24 cellular contexts compared by ENCODE assay signal in the genomic region with DNA sequence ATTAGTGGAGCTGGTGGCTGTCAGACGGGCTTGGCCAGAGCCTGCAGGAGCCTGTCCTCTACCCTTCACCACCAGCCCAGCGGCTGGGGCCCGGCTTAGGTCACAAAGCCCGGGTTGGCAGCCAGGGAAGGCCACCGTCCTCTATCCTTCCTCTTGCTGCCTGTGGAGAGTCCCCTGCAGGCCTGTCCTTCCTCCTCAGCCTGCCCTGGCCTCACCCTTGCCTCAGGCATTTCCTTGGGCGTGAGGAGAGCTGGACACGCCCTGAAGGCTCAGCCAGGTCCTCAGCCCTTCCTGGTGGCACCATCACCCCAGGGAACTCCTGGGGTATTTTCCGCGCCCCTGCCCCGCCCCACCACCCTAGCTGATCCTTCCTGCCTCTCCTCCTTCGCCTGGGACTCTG. TPM values are rescaled to one million over a fixed set of nuclear protein-coding genes. Genes with fewer than 3 reads are reported as not detected.
DNase-seq lines count a peak whose midpoint lies in the region; ATAC-seq, FAIRE-seq and TF ChIP-seq lines count a peak whose summit lies in the region.
"Had no signal": no experiment of that assay in that cellular context is flagged by ENCODE, and none has a peak within 500 bp of the region (broad histone marks: within the 10 kb centered on the region; RNA-seq: fewer than 3 reads in every experiment).

No MANE protein-coding gene starts in this region.

- 37 to 67% methylated on average over 11 of the region's 11 CpGs for WGBS in lung, 2 donors
- 44 to 81% methylated on average over 7 to 10 of the region's 11 CpGs for WGBS in upper lobe of left lung, 2 donors
- WGBS in pancreas, 2 donors, result 91 to 93% methylated on average over 11 of the region's 11 CpGs

- DNase-seq in activated T-cell treated with anti-CD3 and anti-CD28 coated beads, Interleukin-2, amount 50 U/mL, for 72 hours, result no peak
- no peak for DNase-seq in activated T-cell treated with anti-CD3 and anti-CD28 coated beads, Interleukin-2, amount 50 U/mL, for 4 hours
- DNase-seq in lung (ENCODE audit: low spot score), result peak; percentile 66
- peak in 1 of 2 donors; percentile 89 for DNase-seq in upper lobe of left lung
- no peak for DNase-seq in activated CD4-positive, alpha-beta T cell treated with anti-CD3 and anti-CD28 coated beads, Interleukin-2, amount 50 U/mL, for 4 hours
- DNase-seq in pancreas, result no peak
- DNase-seq: effector CD4-positive, alpha-beta T cell; erythroblast; gastrocnemius medialis; NCI-H2107; NCI-H524; RPMI8226; stimulated activated CD4-positive, alpha-beta T cell treated with anti-CD3 and anti-CD28 coated beads, Interleukin-15, amount 100 ng/mL, for 24 hours; T1000 had no signal

- H3K27me3 Mint-ChIP-seq in activated T-cell treated with anti-CD3 and anti-CD28 coated beads, Interleukin-2, amount 50 U/mL, for 72 hours (ENCODE audit: low read depth), result no peaks in the 10 kb centered on the region
- no peaks in the 10 kb centered on the region for H3K27me3 Mint-ChIP-seq in activated T-cell treated with anti-CD3 and anti-CD28 coated beads, Interleukin-2, amount 50 U/mL, for 4 hours (ENCODE audit: low read depth)
- peaks cover 9% of the 10 kb centered on the region for H3K27me3 Mint-ChIP-seq in dendritic cell treated with granulocyte-macrophage colony-stimulating factor and Interleukin-4, amounts not matched to agents 40 ng/mL and 50 ng/mL, for 4 days

- H3K36me3 ChIP-seq in lung (ENCODE audit: control insufficient read depth in 2 of 2, insufficient read depth in 2 of 2, low read length in 2 of 2) (no peaks in the 10 kb centered on the region), upper lobe of left lung (peaks cover 0 to 3% (median 0%) of the 10 kb centered on the region in 4 donors), pancreas (no peaks in the 10 kb centered on the region)
- H3K36me3 ChIP-seq: neutrophil had no signal

- H3K4me3 ChIP-seq in lung, result no peak overlapping the region
- no peak overlapping the region for H3K4me3 ChIP-seq in upper lobe of left lung
- no peak overlapping the region for H3K4me3 ChIP-seq in pancreas
- H3K4me3 ChIP-seq: BLaER1 treated with 17β-estradiol and CSF1 and Interleukin-3, amounts not matched to agents 10 nM and 100 nM; gastrocnemius medialis had no signal

- no peaks in the 10 kb centered on the region for H3K9me3 ChIP-seq in lung (ENCODE audit: control insufficient read depth in 2 of 2, insufficient read depth in 1 of 2, low read length in 1 of 2)
- H3K9me3 ChIP-seq in upper lobe of left lung, result no peaks in the 10 kb centered on the region
- no peaks in the 10 kb centered on the region for H3K9me3 ChIP-seq in pancreas
- H3K9me3 ChIP-seq: gastrocnemius medialis, neutrophil had no signal

- TF ChIP-seq CTCF in lung (IDR thresholded peaks at IDR 0.05; ENCODE audit: control extremely low read depth, extremely low read depth) (no peak), upper lobe of left lung (IDR thresholded peaks at IDR 0.05) (no peak), pancreas (IDR thresholded peaks at IDR 0.05) (no peak)

- peaks cover 0 to 10% of the 10 kb centered on the region in 2 donors for H3K4me1 ChIP-seq in lung (ENCODE audit: control insufficient read depth in 2 of 2, insufficient read depth in 2 of 2, low read length in 2 of 2)
- H3K4me1 ChIP-seq in upper lobe of left lung, result peaks cover 10 to 25% (median 13%) of the 10 kb centered on the region in 4 donors
- H3K4me1 ChIP-seq in pancreas, result peaks cover under 1 to 21% (median 3%) of the 10 kb centered on the region in 3 donors

- H3K27ac ChIP-seq in lung (ENCODE audit: low read depth in 1 of 2, low read length in 1 of 2), result peak overlapping the region in 1 of 2 donors; percentile 68
- H3K27ac ChIP-seq in upper lobe of left lung, result peak overlapping the region; percentile 34 to 75 (median 64)
- H3K27ac ChIP-seq in pancreas, result no peak overlapping the region
- H3K27ac ChIP-seq: KMS-11, neutrophil had no signal

- no peak for FAIRE-seq in pancreas (lab: Jason Lieb, UNC)
- FAIRE-seq: astrocyte, D721Med had no signal

- no peaks in the 10 kb centered on the region for H3K27me3 ChIP-seq in lung (ENCODE audit: control insufficient read depth, insufficient read depth)
- no peaks in the 10 kb centered on the region for H3K27me3 ChIP-seq in upper lobe of left lung
- no peaks in the 10 kb centered on the region for H3K27me3 ChIP-seq in pancreas
- H3K27me3 ChIP-seq: BLaER1 treated with 17β-estradiol and CSF1 and Interleukin-3, amounts not matched to agents 10 nM and 100 nM; gastrocnemius medialis; neutrophil had no signal

- H3K36me3 Mint-ChIP-seq in activated T-cell treated with anti-CD3 and anti-CD28 coated beads, Interleukin-2, amount 50 U/mL, for 72 hours (ENCODE audit: insufficient read depth in 2 of 2), result peaks cover 3 to 5% of the 10 kb centered on the region in 2 donors
- H3K36me3 Mint-ChIP-seq in activated T-cell treated with anti-CD3 and anti-CD28 coated beads, Interleukin-2, amount 50 U/mL, for 4 hours (ENCODE audit: insufficient read depth), result peaks cover 8% of the 10 kb centered on the region
- no peaks in the 10 kb centered on the region for H3K36me3 Mint-ChIP-seq in dendritic cell treated with granulocyte-macrophage colony-stimulating factor and Interleukin-4, amounts not matched to agents 40 ng/mL and 50 ng/mL, for 4 days (ENCODE audit: low read depth)

- H3K4me3 Mint-ChIP-seq in activated T-cell treated with anti-CD3 and anti-CD28 coated beads, Interleukin-2, amount 50 U/mL, for 72 hours, result no peak overlapping the region
- H3K4me3 Mint-ChIP-seq in activated T-cell treated with anti-CD3 and anti-CD28 coated beads, Interleukin-2, amount 50 U/mL, for 4 hours, result no peak overlapping the region
- H3K4me3 Mint-ChIP-seq in dendritic cell treated with granulocyte-macrophage colony-stimulating factor and Interleukin-4, amounts not matched to agents 40 ng/mL and 50 ng/mL, for 4 days, result no peak overlapping the region
- H3K4me3 Mint-ChIP-seq: central memory CD8-positive, alpha-beta T cell had no signal

- intact Hi-C loops in dendritic cell treated with granulocyte-macrophage colony-stimulating factor and Interleukin-4, amounts not matched to agents 40 ng/mL and 50 ng/mL, for 4 days (cut with micrococcal nuclease), result no loop called here
- intact Hi-C loops in pancreas (cut with DNase I), result no loop called here

- TF ChIP-seq POLR2A in upper lobe of left lung (IDR thresholded peaks at IDR 0.05), result peak in 1 of 4 donors; percentile 46

- H3K27ac Mint-ChIP-seq in activated T-cell treated with anti-CD3 and anti-CD28 coated beads, Interleukin-2, amount 50 U/mL, for 72 hours, result peak overlapping the region; percentile 75
- peak overlapping the region; percentile 34 for H3K27ac Mint-ChIP-seq in dendritic cell treated with granulocyte-macrophage colony-stimulating factor and Interleukin-4, amounts not matched to agents 40 ng/mL and 50 ng/mL, for 4 days

- ATAC-seq in activated T-cell treated with anti-CD3 and anti-CD28 coated beads, Interleukin-2, amount 50 U/mL, for 72 hours (replicated peaks in 1 of 2), result peak in 1 of 2 donors; percentile 9
- ATAC-seq in activated T-cell treated with anti-CD3 and anti-CD28 coated beads, Interleukin-2, amount 50 U/mL, for 4 hours, result no peak
- ATAC-seq in lung (ENCODE audit: insufficient read depth, low FRiP score), result peak; percentile 83
- ATAC-seq in upper lobe of left lung (ENCODE audit: low FRiP score in 2 of 2), result peak; percentile 30 to 87
- ATAC-seq in pancreas, result no peak
- ATAC-seq in HG03097 (IDR thresholded peaks at IDR 0.05; ENCODE audit: low FRiP score, unreplicated experiment), result no peak
- ATAC-seq: activated CD4-positive, CD25-positive, alpha-beta regulatory T cell treated with anti-CD3 and anti-CD28 coated beads, Interleukin-2, amount 50 U/mL, for 24 hours; gastrocnemius medialis had no signal

- no peak for TF ChIP-seq EP300 in upper lobe of left lung (IDR thresholded peaks at IDR 0.05)

- H3K4me1 Mint-ChIP-seq in activated T-cell treated with anti-CD3 and anti-CD28 coated beads, Interleukin-2, amount 50 U/mL, for 72 hours (ENCODE audit: low read depth), result peaks cover 17% of the 10 kb centered on the region
- H3K4me1 Mint-ChIP-seq in activated T-cell treated with anti-CD3 and anti-CD28 coated beads, Interleukin-2, amount 50 U/mL, for 4 hours (ENCODE audit: low read depth), result peaks cover 4% of the 10 kb centered on the region
- no peaks in the 10 kb centered on the region for H3K4me1 Mint-ChIP-seq in dendritic cell treated with granulocyte-macrophage colony-stimulating factor and Interleukin-4, amounts not matched to agents 40 ng/mL and 50 ng/mL, for 4 days (ENCODE audit: low read depth)

- H3K9me3 Mint-ChIP-seq in activated T-cell treated with anti-CD3 and anti-CD28 coated beads, Interleukin-2, amount 50 U/mL, for 72 hours, result no peaks in the 10 kb centered on the region
- no peaks in the 10 kb centered on the region for H3K9me3 Mint-ChIP-seq in activated T-cell treated with anti-CD3 and anti-CD28 coated beads, Interleukin-2, amount 50 U/mL, for 4 hours
- no peaks in the 10 kb centered on the region for H3K9me3 Mint-ChIP-seq in dendritic cell treated with granulocyte-macrophage colony-stimulating factor and Interleukin-4, amounts not matched to agents 40 ng/mL and 50 ng/mL, for 4 days
- H3K9me3 Mint-ChIP-seq: activated naive CD4-positive, alpha-beta T cell treated with anti-CD3 and anti-CD28 coated beads, Interleukin-2, amount 50 U/mL, for 72 hours; central memory CD8-positive, alpha-beta T cell had no signal

RNA-seq across cellular contexts. Expression of gene CHAC1, which starts 7.7 kb away (rescaled TPM):
- total RNA-seq in activated T-cell treated with anti-CD3 and anti-CD28 coated beads, Interleukin-2, amount 50 U/mL, for 72 hours, result 10 to 100 TPM; 77.8 to 83.0 TPM
- 10 to 100 TPM; 12.0 to 31.3 (median 20.8) TPM for total RNA-seq in activated T-cell treated with anti-CD3 and anti-CD28 coated beads, Interleukin-2, amount 50 U/mL, for 4 hours
- 10 to 100 TPM in 1 of 2 donors, under 1 TPM in 1; 0.17 to 11.6 TPM for total RNA-seq in lung
- 10 to 100 TPM; 11.6 to 11.9 TPM for polyA plus RNA-seq in lung
- 10 to 100 TPM in 1 of 6 donors, 1 to 10 TPM in 5; 2.6 to 11.1 (median 3.4) TPM for total RNA-seq in upper lobe of left lung
- 10 to 100 TPM in 1 of 6 donors, 1 to 10 TPM in 4, under 1 TPM in 1; 0.40 to 90.5 (median 2.2) TPM for total RNA-seq in pancreas
- polyA plus RNA-seq in pancreas, result 1 to 10 TPM; 2.5 to 6.1 TPM

RNA-seq across cellular contexts. Expression of gene DLL4, which starts 31.8 kb away (rescaled TPM):
- total RNA-seq in activated T-cell treated with anti-CD3 and anti-CD28 coated beads, Interleukin-2, amount 50 U/mL, for 72 hours, result under 1 TPM; 0.12 to 0.19 TPM
- total RNA-seq in activated T-cell treated with anti-CD3 and anti-CD28 coated beads, Interleukin-2, amount 50 U/mL, for 4 hours, result under 1 TPM; 0.05 to 0.38 (median 0.37) TPM
- 10 to 100 TPM; 17.9 to 31.8 TPM for total RNA-seq in lung
- 10 to 100 TPM; 11.8 to 16.3 TPM for polyA plus RNA-seq in lung
- total RNA-seq in upper lobe of left lung, result 10 to 100 TPM in 5 of 6 donors, 1 to 10 TPM in 1; 9.5 to 38.0 (median 13.7) TPM
- total RNA-seq in pancreas, result 1 to 10 TPM; 1.3 to 4.5 (median 1.9) TPM
- polyA plus RNA-seq in pancreas, result 1 to 10 TPM; 2.6 to 4.8 TPM

Comparison
In these comparisons a context has a peak if more than half of its experiments do, and no peak if none do; other contexts are left out.
1. ATAC-seq: peak in lung (single experiment) and upper lobe of left lung (2 of 2); none in activated T-cell treated with anti-CD3 and anti-CD28 coated beads, Interleukin-2, amount 50 U/mL, for 4 hours (0 of 2), pancreas (0 of 4) and HG03097 (single experiment).
2. H3K27ac ChIP-seq: peak in upper lobe of left lung (4 of 4); none in pancreas (0 of 4).